ENCODE assay signal across 1 cellular context in genomic region chr6:151016107-151016506, GRCh38.
TF ChIP-seq lines count a peak whose summit lies in the region.

No MANE protein-coding gene starts in this region.

TF ChIP-seq in A549, 52 proteins besides CTCF, POLR2A, EP300 and RAD21 (continued from another document):
- TF ChIP-seq USF2 (IDR thresholded peaks at IDR 0.05) (no peak), JUNB (IDR thresholded peaks at IDR 0.05) (no peak), RFX5 (IDR thresholded peaks at IDR 0.05) (no peak), JUN (IDR thresholded peaks at IDR 0.05) (no peak), MYC (IDR thresholded peaks at IDR 0.05; ENCODE audit: borderline replicate concordance, low read length) (no peak)
